Comparison of ENCODE assay signal across 12 cellular contexts in the genomic region with DNA sequence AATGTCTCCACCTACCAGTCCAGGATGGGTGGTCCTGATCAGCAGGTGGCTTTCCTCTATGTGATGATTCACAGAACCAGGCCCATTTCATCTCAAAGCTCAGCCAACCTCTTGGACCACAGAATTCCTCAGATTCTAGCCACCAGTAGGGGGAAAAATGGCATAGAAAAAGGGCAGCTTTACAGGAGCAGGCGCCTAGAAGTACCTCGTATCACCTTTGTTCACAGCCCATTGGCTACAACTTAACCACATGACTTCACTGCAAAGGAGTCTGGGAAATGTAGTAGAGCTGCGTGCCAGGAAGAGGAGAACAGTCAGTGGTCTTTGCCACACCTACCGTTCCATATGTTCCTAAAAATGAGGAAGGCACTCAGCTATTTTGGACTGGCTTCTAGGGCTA.
DNase-seq lines count a peak whose midpoint lies in the region; ATAC-seq lines count a peak whose summit lies in the region.
"Had no signal": no experiment of that assay in that cellular context is flagged by ENCODE, and none has a peak within 500 bp of the region (broad histone marks: within the 10 kb centered on the region; RNA-seq: fewer than 3 reads in every experiment).

No MANE protein-coding gene starts in this region.

- peak; percentile 65 for ATAC-seq in GM18907 (IDR thresholded peaks at IDR 0.05; ENCODE audit: unreplicated experiment)
- peak; percentile 59 for ATAC-seq in HG02571 (IDR thresholded peaks at IDR 0.05; ENCODE audit: unreplicated experiment)
- ATAC-seq: heart left ventricle had no signal

- H3K27ac ChIP-seq in caudate nucleus (ENCODE audit: low read depth, low read length), result no peak overlapping the region
- H3K27ac ChIP-seq: heart left ventricle had no signal

- DNase-seq in MV-4-11 (lab: John Stamatoyannopoulos, UW) (peak; percentile 28), iPS DF 4.7 (ENCODE audit: extremely low read depth, low spot score) (peak; percentile 91), midbrain (lab: John Stamatoyannopoulos, UW) (no peak), KG1 (lab: John Stamatoyannopoulos, UW) (no peak), caudate nucleus (lab: John Stamatoyannopoulos, UW) (no peak), UCSD-AML1 (lab: John Stamatoyannopoulos, UW; ENCODE audit: unreplicated experiment) (no peak)
- DNase-seq: activated T-cell treated with anti-CD3 and anti-CD28 coated beads, Interleukin-2, amount 50 U/mL, for 1 hour; heart left ventricle; naive B cell; NCI-H2081 treated with DMSO at 0.1 percent for 48 hours had no signal

Comparison
In these comparisons a context has a peak if more than half of its experiments do, and no peak if none do; other contexts are left out.
1. DNase-seq: peak in MV-4-11 (single experiment) and iPS DF 4.7 (single experiment); none in midbrain (single experiment), KG1 (single experiment), caudate nucleus (0 of 61) and UCSD-AML1 (single experiment).